8 cellular contexts compared by ENCODE assay signal in the genomic region with DNA sequence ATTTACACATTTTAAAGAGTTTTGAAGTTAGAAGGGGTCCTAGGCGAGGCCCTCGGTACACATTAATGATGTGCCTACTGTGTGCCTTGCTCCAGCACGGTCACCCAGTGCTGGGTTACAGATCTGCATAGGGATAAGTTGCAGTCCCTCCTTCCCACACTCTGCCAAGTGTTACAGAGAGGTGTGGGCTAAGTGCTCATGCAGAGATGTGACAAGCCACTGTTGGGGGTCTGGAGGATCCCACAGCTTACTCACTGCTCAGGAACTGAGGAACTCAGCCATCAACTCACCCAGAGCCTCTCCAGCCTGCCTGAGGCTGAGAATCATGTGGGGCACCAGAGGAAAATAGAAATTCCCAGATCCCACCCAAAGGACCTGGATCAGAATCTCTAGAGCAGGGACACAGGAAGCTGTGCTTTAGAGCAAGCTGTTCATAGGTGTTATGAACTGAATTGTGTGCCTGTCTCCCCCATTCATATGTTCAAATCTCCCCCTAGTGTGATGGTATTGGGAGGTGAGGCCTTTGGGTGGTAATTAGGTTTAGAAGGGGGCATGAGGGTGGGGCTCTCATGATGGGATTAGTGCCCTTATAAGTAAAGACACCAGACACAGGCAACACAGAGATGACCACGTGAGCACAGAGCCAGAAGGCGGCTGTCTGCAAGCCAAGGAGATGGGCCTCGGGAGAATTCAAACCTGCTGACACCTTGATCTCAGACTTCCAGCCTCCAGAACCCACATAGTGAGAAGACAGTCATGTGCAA.
DNase-seq lines count a peak whose midpoint lies in the region; ATAC-seq and TF ChIP-seq lines count a peak whose summit lies in the region.

No MANE protein-coding gene starts in this region.

- no peaks in the 10 kb centered on the region for H3K36me3 ChIP-seq in BLaER1 treated with 17β-estradiol and CSF1 and Interleukin-3, amounts not matched to agents 10 nM and 100 nM
- H3K36me3 ChIP-seq in lower lobe of right lung: no peaks in the 10 kb centered on the region
- H3K36me3 ChIP-seq in aorta (ENCODE audit: control insufficient read depth in 1 of 2, insufficient read depth in 2 of 2, low read length in 1 of 2): no peaks in the 10 kb centered on the region

- no peak for TF ChIP-seq CTCF in lower lobe of right lung (IDR thresholded peaks at IDR 0.05)

- peak overlapping the region; percentile 71 to 83 (median 79) for H3K9ac ChIP-seq in BLaER1 treated with 17β-estradiol and CSF1 and Interleukin-3, amounts not matched to agents 10 nM and 100 nM

- H3K4me2 ChIP-seq in BLaER1 treated with 17β-estradiol and CSF1 and Interleukin-3, amounts not matched to agents 10 nM and 100 nM: peak overlapping the region; percentile 72 to 88 (median 85)

- intact Hi-C loops in lower lobe of right lung (cut with DNase I) (no loop called here), aorta (cut with DNase I) (no loop called here)

- H4K20me1 ChIP-seq in BLaER1 treated with 17β-estradiol and CSF1 and Interleukin-3, amounts not matched to agents 10 nM and 100 nM: no peaks in the 10 kb centered on the region

- 75 to 76% methylated on average over 6 of the region's 6 CpGs for WGBS in aorta, 2 donors

- H3K27me3 ChIP-seq in BLaER1 treated with 17β-estradiol and CSF1 and Interleukin-3, amounts not matched to agents 10 nM and 100 nM: no peaks in the 10 kb centered on the region
- H3K27me3 ChIP-seq in lower lobe of right lung (ENCODE audit: low read depth): no peaks in the 10 kb centered on the region
- no peaks in the 10 kb centered on the region for H3K27me3 ChIP-seq in aorta (ENCODE audit: control insufficient read depth in 1 of 2, insufficient read depth in 2 of 2, low read length in 1 of 2)

- peak overlapping the region in 8 of 10 experiments; percentile 2 to 47 (median 26); a peak in 7 of 20 replicates for H3K4me3 ChIP-seq in BLaER1 treated with 17β-estradiol and CSF1 and Interleukin-3, amounts not matched to agents 10 nM and 100 nM
- peak overlapping the region; percentile 14 for H3K4me3 ChIP-seq in lower lobe of right lung
- H3K4me3 ChIP-seq in aorta (ENCODE audit: low read length in 2 of 2): no peak overlapping the region

- peaks cover 0 to 22% (median 13%) of the 10 kb centered on the region in 11 experiments; a peak in 18 of 22 replicates for H3K9me3 ChIP-seq in BLaER1 treated with 17β-estradiol and CSF1 and Interleukin-3, amounts not matched to agents 10 nM and 100 nM (replicated peaks in 1 of 11)
- H3K9me3 ChIP-seq in lower lobe of right lung: no peaks in the 10 kb centered on the region
- no peaks in the 10 kb centered on the region for H3K9me3 ChIP-seq in aorta (ENCODE audit: control insufficient read depth, low read length)

- DNase-seq in NCI-H82 (lab: John Stamatoyannopoulos, UW) (peak; percentile 57), lower lobe of right lung (no peak), LoVo (ENCODE audit: low spot score) (no peak), aorta (no peak), C1 segment of cervical spinal cord (lab: John Stamatoyannopoulos, UW) (no peak)
- DNase-seq in activated effector memory CD4-positive, alpha-beta T cell treated with Interleukin-2 at 50 U/mL for 16 hours: no peak

- peaks cover 76 to 93% (median 84%) of the 10 kb centered on the region in 10 experiments for H3K4me1 ChIP-seq in BLaER1 treated with 17β-estradiol and CSF1 and Interleukin-3, amounts not matched to agents 10 nM and 100 nM
- peaks cover 38% of the 10 kb centered on the region for H3K4me1 ChIP-seq in lower lobe of right lung
- peaks cover 0 to 5% of the 10 kb centered on the region in 2 donors for H3K4me1 ChIP-seq in aorta (ENCODE audit: control insufficient read depth in 1 of 2, insufficient read depth in 2 of 2, low read length in 2 of 2)

- ATAC-seq in GM21619 (IDR thresholded peaks at IDR 0.05; ENCODE audit: unreplicated experiment) (peak; percentile 35), lower lobe of right lung (peak; percentile 9 to 16), aorta (ENCODE audit: low FRiP score) (no peak)

- peak overlapping the region; percentile 74 to 97 (median 92) for H3K27ac ChIP-seq in BLaER1 treated with 17β-estradiol and CSF1 and Interleukin-3, amounts not matched to agents 10 nM and 100 nM
- H3K27ac ChIP-seq in lower lobe of right lung (peak overlapping the region; percentile 82), aorta (ENCODE audit: low read depth in 1 of 2, low read length in 2 of 2) (no peak overlapping the region)

Comparison
In these comparisons a context has a peak if more than half of its experiments do, and no peak if none do; other contexts are left out.
1. H3K27ac ChIP-seq: peak in BLaER1 treated with 17β-estradiol and CSF1 and Interleukin-3, amounts not matched to agents 10 nM and 100 nM (11 of 11) and lower lobe of right lung (single experiment); none in aorta (0 of 2).
2. H3K4me3 ChIP-seq: peak in BLaER1 treated with 17β-estradiol and CSF1 and Interleukin-3, amounts not matched to agents 10 nM and 100 nM (8 of 10) and lower lobe of right lung (single experiment); none in aorta (0 of 2).